ENCODE assay signal across 9 cellular contexts in genomic region chr14:89507521-89507920, GRCh38.
DNase-seq lines count a peak whose midpoint lies in the region; ATAC-seq, FAIRE-seq and TF ChIP-seq lines count a peak whose summit lies in the region.
"Had no signal": no experiment of that assay in that cellular context is flagged by ENCODE, and none has a peak within 500 bp of the region (broad histone marks: within the 10 kb centered on the region; RNA-seq: fewer than 3 reads in every experiment).

No MANE protein-coding gene starts in this region.

- intact Hi-C loops in activated CD8-positive, alpha-beta T cell treated with anti-CD3 and anti-CD28 coated beads for 36 hours (cut with micrococcal nuclease) = loop anchor here (5.0 kb wide), 1 partner anchor 75 kb away; no protein-coding TSS in a partner anchor
- intact Hi-C loops in pancreas (cut with DNase I) = no loop called here

- no peak for TF ChIP-seq CTCF in activated CD8-positive, alpha-beta T cell treated with anti-CD3 and anti-CD28 coated beads for 36 hours (IDR thresholded peaks at IDR 0.05)
- TF ChIP-seq CTCF in pancreas (IDR thresholded peaks at IDR 0.05) (no peak), glutamatergic neuron (IDR thresholded peaks at IDR 0.05; ENCODE audit: partially characterized antibody, unreplicated experiment) (no peak)

- no peaks in the 10 kb centered on the region for H3K9me3 ChIP-seq in pancreas

- WGBS in pancreas, 2 donors = 83% methylated on average over 1 of the region's 1 CpG

- H3K9me3 Mint-ChIP-seq in activated CD8-positive, alpha-beta T cell treated with anti-CD3 and anti-CD28 coated beads for 36 hours = peaks cover 2% of the 10 kb centered on the region
- no peaks in the 10 kb centered on the region for H3K9me3 Mint-ChIP-seq in activated CD8-positive, alpha-beta T cell treated with anti-CD3 and anti-CD28 coated beads, Interleukin-2, amount 10 ng/mL, durations not matched to agents 7 days and 5 days (ENCODE audit: insufficient read depth)
- H3K9me3 Mint-ChIP-seq in stimulated activated naive CD8-positive, alpha-beta T cell treated with anti-CD3 and anti-CD28 coated beads, Interleukin-15, Interleukin-2, amounts not matched to agents 100 ng/mL and 50 ng/mL, for 24 hours = no peaks in the 10 kb centered on the region
- H3K9me3 Mint-ChIP-seq in glutamatergic neuron (ENCODE audit: unreplicated experiment) = peaks cover 2% of the 10 kb centered on the region

- ATAC-seq in activated CD8-positive, alpha-beta T cell treated with anti-CD3 and anti-CD28 coated beads for 36 hours = peak; percentile 67
- ATAC-seq in activated CD8-positive, alpha-beta T cell treated with anti-CD3 and anti-CD28 coated beads, Interleukin-2, amount 10 ng/mL, durations not matched to agents 7 days and 5 days = no peak
- ATAC-seq in pancreas = no peak

- H3K36me3 ChIP-seq in pancreas = no peaks in the 10 kb centered on the region

- H3K27me3 Mint-ChIP-seq in activated CD8-positive, alpha-beta T cell treated with anti-CD3 and anti-CD28 coated beads for 36 hours = no peaks in the 10 kb centered on the region
- no peaks in the 10 kb centered on the region for H3K27me3 Mint-ChIP-seq in activated CD8-positive, alpha-beta T cell treated with anti-CD3 and anti-CD28 coated beads, Interleukin-2, amount 10 ng/mL, durations not matched to agents 7 days and 5 days (ENCODE audit: low read depth)
- H3K27me3 Mint-ChIP-seq in stimulated activated naive CD8-positive, alpha-beta T cell treated with anti-CD3 and anti-CD28 coated beads, Interleukin-15, Interleukin-2, amounts not matched to agents 100 ng/mL and 50 ng/mL, for 24 hours = no peaks in the 10 kb centered on the region
- peaks cover 6% of the 10 kb centered on the region for H3K27me3 Mint-ChIP-seq in glutamatergic neuron (ENCODE audit: unreplicated experiment)

- no peaks in the 10 kb centered on the region for H3K27me3 ChIP-seq in pancreas

- H3K4me3 Mint-ChIP-seq in activated CD8-positive, alpha-beta T cell treated with anti-CD3 and anti-CD28 coated beads for 36 hours = no peak overlapping the region
- H3K4me3 Mint-ChIP-seq in activated CD8-positive, alpha-beta T cell treated with anti-CD3 and anti-CD28 coated beads, Interleukin-2, amount 10 ng/mL, durations not matched to agents 7 days and 5 days = no peak overlapping the region
- H3K4me3 Mint-ChIP-seq in stimulated activated naive CD8-positive, alpha-beta T cell treated with anti-CD3 and anti-CD28 coated beads, Interleukin-15, Interleukin-2, amounts not matched to agents 100 ng/mL and 50 ng/mL, for 24 hours = no peak overlapping the region
- no peak overlapping the region for H3K4me3 Mint-ChIP-seq in glutamatergic neuron (ENCODE audit: unreplicated experiment)

- peaks cover 12% of the 10 kb centered on the region for H3K36me3 Mint-ChIP-seq in activated CD8-positive, alpha-beta T cell treated with anti-CD3 and anti-CD28 coated beads for 36 hours (ENCODE audit: low read depth)
- H3K36me3 Mint-ChIP-seq in activated CD8-positive, alpha-beta T cell treated with anti-CD3 and anti-CD28 coated beads, Interleukin-2, amount 10 ng/mL, durations not matched to agents 7 days and 5 days (ENCODE audit: low read depth) = peaks cover 29% of the 10 kb centered on the region
- peaks cover 6% of the 10 kb centered on the region for H3K36me3 Mint-ChIP-seq in stimulated activated naive CD8-positive, alpha-beta T cell treated with anti-CD3 and anti-CD28 coated beads, Interleukin-15, Interleukin-2, amounts not matched to agents 100 ng/mL and 50 ng/mL, for 24 hours (ENCODE audit: low read depth)
- peaks cover 11% of the 10 kb centered on the region for H3K36me3 Mint-ChIP-seq in glutamatergic neuron (ENCODE audit: unreplicated experiment)

- H3K4me1 Mint-ChIP-seq in activated CD8-positive, alpha-beta T cell treated with anti-CD3 and anti-CD28 coated beads for 36 hours (ENCODE audit: low read depth) = peaks cover 80% of the 10 kb centered on the region
- peaks cover 67% of the 10 kb centered on the region for H3K4me1 Mint-ChIP-seq in activated CD8-positive, alpha-beta T cell treated with anti-CD3 and anti-CD28 coated beads, Interleukin-2, amount 10 ng/mL, durations not matched to agents 7 days and 5 days (ENCODE audit: low read depth)
- H3K4me1 Mint-ChIP-seq in stimulated activated naive CD8-positive, alpha-beta T cell treated with anti-CD3 and anti-CD28 coated beads, Interleukin-15, Interleukin-2, amounts not matched to agents 100 ng/mL and 50 ng/mL, for 24 hours (ENCODE audit: low read depth) = peaks cover 76% of the 10 kb centered on the region
- peaks cover 28% of the 10 kb centered on the region for H3K4me1 Mint-ChIP-seq in glutamatergic neuron (ENCODE audit: low read depth, unreplicated experiment)

- peak overlapping the region; percentile 74 for H3K27ac ChIP-seq in epithelial cell of prostate
- H3K27ac ChIP-seq in pancreas = no peak overlapping the region
- H3K27ac ChIP-seq: C4-2B had no signal

- no peaks in the 10 kb centered on the region for H3K4me1 ChIP-seq in pancreas

- peak overlapping the region; percentile 86 for H3K27ac Mint-ChIP-seq in activated CD8-positive, alpha-beta T cell treated with anti-CD3 and anti-CD28 coated beads for 36 hours
- no peak overlapping the region for H3K27ac Mint-ChIP-seq in activated CD8-positive, alpha-beta T cell treated with anti-CD3 and anti-CD28 coated beads, Interleukin-2, amount 10 ng/mL, durations not matched to agents 7 days and 5 days
- peak overlapping the region; percentile 34 for H3K27ac Mint-ChIP-seq in stimulated activated naive CD8-positive, alpha-beta T cell treated with anti-CD3 and anti-CD28 coated beads, Interleukin-15, Interleukin-2, amounts not matched to agents 100 ng/mL and 50 ng/mL, for 24 hours
- no peak overlapping the region for H3K27ac Mint-ChIP-seq in glutamatergic neuron (ENCODE audit: unreplicated experiment)

- DNase-seq in activated CD8-positive, alpha-beta T cell treated with anti-CD3 and anti-CD28 coated beads for 36 hours = no peak
- no peak for DNase-seq in activated CD8-positive, alpha-beta T cell treated with anti-CD3 and anti-CD28 coated beads, Interleukin-2, amount 10 ng/mL, durations not matched to agents 7 days and 5 days
- DNase-seq in LoVo (ENCODE audit: low spot score) (peak; percentile 14), epithelial cell of prostate (ENCODE audit: low read depth, low spot score) (peak; percentile 60), pancreas (no peak), glutamatergic neuron (no peak), HuH-7 (ENCODE audit: low spot score) (no peak)

- CTCF ChIA-PET in activated CD8-positive, alpha-beta T cell treated with anti-CD3 and anti-CD28 coated beads for 36 hours (lab: Charles Lee) = no interaction called here
- CTCF ChIA-PET in activated CD8-positive, alpha-beta T cell treated with anti-CD3 and anti-CD28 coated beads, Interleukin-2, amount 10 ng/mL, durations not matched to agents 7 days and 5 days (lab: Charles Lee) = no interaction called here

- POLR2A ChIA-PET in activated CD8-positive, alpha-beta T cell treated with anti-CD3 and anti-CD28 coated beads for 36 hours (lab: Charles Lee) = interaction anchor here (0.6 to 1.3 kb wide), 3 partner anchors 19 to 111 kb away, joined by 3 to 7 read pairs (median 3); no protein-coding TSS in a partner anchor
- POLR2A ChIA-PET in activated CD8-positive, alpha-beta T cell treated with anti-CD3 and anti-CD28 coated beads, Interleukin-2, amount 10 ng/mL, durations not matched to agents 7 days and 5 days (lab: Charles Lee) = interaction anchor here (0.6 kb wide), 1 partner anchor 74 kb away, joined by 5 read pairs; no protein-coding TSS in a partner anchor

- FAIRE-seq in pancreas (lab: Jason Lieb, UNC) = no peak

- H3K4me3 ChIP-seq in pancreas = no peak overlapping the region

Comparison
In these comparisons a context has a peak if more than half of its experiments do, and no peak if none do; other contexts are left out.
1. H3K27ac Mint-ChIP-seq: peak in activated CD8-positive, alpha-beta T cell treated with anti-CD3 and anti-CD28 coated beads for 36 hours (single experiment) and stimulated activated naive CD8-positive, alpha-beta T cell treated with anti-CD3 and anti-CD28 coated beads, Interleukin-15, Interleukin-2, amounts not matched to agents 100 ng/mL and 50 ng/mL, for 24 hours (single experiment); none in activated CD8-positive, alpha-beta T cell treated with anti-CD3 and anti-CD28 coated beads, Interleukin-2, amount 10 ng/mL, durations not matched to agents 7 days and 5 days (single experiment) and glutamatergic neuron (single experiment).
2. DNase-seq: peak in LoVo (single experiment) and epithelial cell of prostate (single experiment); none in activated CD8-positive, alpha-beta T cell treated with anti-CD3 and anti-CD28 coated beads for 36 hours (single experiment), activated CD8-positive, alpha-beta T cell treated with anti-CD3 and anti-CD28 coated beads, Interleukin-2, amount 10 ng/mL, durations not matched to agents 7 days and 5 days (single experiment), pancreas (0 of 6), glutamatergic neuron (single experiment) and HuH-7 (single experiment).